In the genomic region with DNA sequence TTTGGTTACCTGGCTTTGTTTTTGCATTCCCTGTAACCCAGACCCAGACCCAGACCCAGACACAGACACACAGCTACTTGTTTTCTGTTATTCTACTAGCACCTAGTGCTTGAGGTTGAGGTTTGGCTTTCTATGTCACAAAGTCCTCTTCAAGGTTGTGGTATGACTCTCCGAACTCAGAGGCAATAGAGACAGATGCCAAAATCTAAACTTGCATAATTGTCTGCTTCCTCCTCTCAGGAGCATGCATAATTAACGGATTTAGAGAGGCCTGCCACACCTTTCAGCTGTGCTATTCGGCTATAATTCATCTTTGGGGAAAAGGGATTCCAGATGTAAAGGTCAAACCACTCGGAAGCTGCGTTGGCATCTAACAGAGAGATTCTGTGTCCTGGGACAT, we compare ENCODE assay signal across 17 cellular contexts.
DNase-seq lines count a peak whose midpoint lies in the region; ATAC-seq, FAIRE-seq and TF ChIP-seq lines count a peak whose summit lies in the region.
"Had no signal": no experiment of that assay in that cellular context is flagged by ENCODE, and none has a peak within 500 bp of the region (broad histone marks: within the 10 kb centered on the region; RNA-seq: fewer than 3 reads in every experiment).

No MANE protein-coding gene starts in this region.

- intact Hi-C loops in left lung (cut with DNase I), result no loop called here

- no peak overlapping the region for H3K9ac ChIP-seq in OCI-LY3 (ENCODE audit: low read length)
- H3K9ac ChIP-seq in keratinocyte (ENCODE audit: control insufficient read depth, extremely low read depth, insufficient read depth, low read length), result no peak overlapping the region
- H3K9ac ChIP-seq: BLaER1 had no signal

- H3K9me3 ChIP-seq in OCI-LY3 (ENCODE audit: insufficient read depth, low read length) (no peaks in the 10 kb centered on the region), keratinocyte (ENCODE audit: control insufficient read depth, low read depth, low read length) (no peaks in the 10 kb centered on the region), left lung (peaks cover 0 to 9% of the 10 kb centered on the region in 2 donors)
- H3K9me3 ChIP-seq: BLaER1, upper lobe of left lung had no signal

- peaks cover 14% of the 10 kb centered on the region for H3K4me1 ChIP-seq in OCI-LY3 (ENCODE audit: low read length)
- H3K4me1 ChIP-seq in keratinocyte (ENCODE audit: control insufficient read depth, extremely low read depth, insufficient read depth, low read length), result peaks cover 11% of the 10 kb centered on the region
- H3K4me1 ChIP-seq in left lung, result no peaks in the 10 kb centered on the region
- H3K4me1 ChIP-seq: upper lobe of left lung had no signal

- H3K4me3 ChIP-seq in OCI-LY3 (ENCODE audit: low read length) (no peak overlapping the region), keratinocyte (ENCODE audit: control insufficient read depth in 2 of 3, extremely low read depth in 1 of 3, insufficient read depth in 2 of 3, low read depth in 1 of 3, low read length in 3 of 3) (no peak overlapping the region), left lung (no peak overlapping the region)
- H3K4me3 ChIP-seq: BLaER1, upper lobe of left lung had no signal

- H3K9me1 ChIP-seq in keratinocyte (ENCODE audit: control insufficient read depth, extremely low read depth, insufficient read depth, low read length), result no peaks in the 10 kb centered on the region

- ATAC-seq in GM18868 (IDR thresholded peaks at IDR 0.05; ENCODE audit: unreplicated experiment), result peak; percentile 48
- ATAC-seq in HG03045 (IDR thresholded peaks at IDR 0.05; ENCODE audit: unreplicated experiment), result peak; percentile 56
- ATAC-seq in left lung, result no peak
- no peak for ATAC-seq in HG02840 (IDR thresholded peaks at IDR 0.05; ENCODE audit: low FRiP score, unreplicated experiment)
- ATAC-seq: stimulated activated naive CD8-positive, alpha-beta T cell treated with anti-CD3 and anti-CD28 coated beads, Interleukin-15, Interleukin-2, amounts not matched to agents 100 U/mL and 50 U/mL, for 24 hours had no signal

- FAIRE-seq in keratinocyte (lab: Jason Lieb, UNC), result no peak

- H3K27ac ChIP-seq in OCI-LY3 (ENCODE audit: low read length), result no peak overlapping the region
- no peak overlapping the region for H3K27ac ChIP-seq in keratinocyte (ENCODE audit: control insufficient read depth, insufficient read depth, low read length)
- no peak overlapping the region for H3K27ac ChIP-seq in left lung
- H3K27ac ChIP-seq: BLaER1, SK-N-MC, upper lobe of left lung had no signal

- H3K79me2 ChIP-seq in OCI-LY3 (ENCODE audit: low read length) (no peaks in the 10 kb centered on the region), keratinocyte (ENCODE audit: control insufficient read depth, insufficient read depth, low read length) (no peaks in the 10 kb centered on the region)

- no peak for DNase-seq in keratinocyte (ENCODE audit: low read depth, low spot score)
- DNase-seq in left lung, result no peak
- no peak for DNase-seq in activated CD4-positive, alpha-beta T cell treated with anti-CD3 and anti-CD28 coated beads, Interleukin-2, amount 50 U/mL, for 4 hours
- DNase-seq in DMS114 treated with DMSO at 0.1 percent for 48 hours (lab: John Stamatoyannopoulos, UW; ENCODE audit: unreplicated experiment), result no peak
- DNase-seq: activated CD4-positive, alpha-beta T cell treated with anti-CD3 and anti-CD28 coated beads, Interleukin-2, amount 50 U/mL, for 1 hour; effector CD8-positive, alpha-beta T cell; H7; islet precursor cell; mesendoderm; stimulated activated naive CD8-positive, alpha-beta T cell treated with anti-CD3 and anti-CD28 coated beads, Interleukin-15, Interleukin-2, amounts not matched to agents 100 U/mL and 50 U/mL, for 24 hours; upper lobe of left lung had no signal

- dilution Hi-C loops in keratinocyte (cut with MboI; ENCODE audit: extremely low pct_ligation_motif_present, low sequenced_read_pairs), result no loop called here

- H3K27me3 ChIP-seq in OCI-LY3 (ENCODE audit: low read depth, low read length) (no peaks in the 10 kb centered on the region), keratinocyte (ENCODE audit: control insufficient read depth, extremely low read depth, insufficient read depth, low read length) (peaks cover 6% of the 10 kb centered on the region), left lung (no peaks in the 10 kb centered on the region)
- H3K27me3 ChIP-seq: upper lobe of left lung had no signal

- H3K36me3 ChIP-seq in OCI-LY3 (replicated peaks; ENCODE audit: low read depth, low read length) (no peaks in the 10 kb centered on the region), keratinocyte (ENCODE audit: control insufficient read depth in 2 of 2, extremely low read depth in 1 of 2, insufficient read depth in 2 of 2, low read length in 2 of 2) (no peaks in the 10 kb centered on the region), left lung (no peaks in the 10 kb centered on the region)
- H3K36me3 ChIP-seq: BLaER1, upper lobe of left lung had no signal

- TF ChIP-seq CTCF in OCI-LY3 (IDR thresholded peaks at IDR 0.05; ENCODE audit: low read depth, low read length), result no peak
- TF ChIP-seq CTCF in keratinocyte (optimal IDR thresholded peaks at IDR 0.05 in 1 of 3, IDR thresholded peaks at IDR 0.05 in 1 of 3, conservative IDR thresholded peaks at IDR 0.05 in 1 of 3; ENCODE audit: extremely low read depth in 1 of 3, insufficient read depth in 2 of 3, low read length in 3 of 3), result no peak
- TF ChIP-seq CTCF in left lung (IDR thresholded peaks at IDR 0.05), result no peak

- H4K20me1 ChIP-seq in OCI-LY3 (ENCODE audit: insufficient read depth, low read length), result no peaks in the 10 kb centered on the region
- no peaks in the 10 kb centered on the region for H4K20me1 ChIP-seq in keratinocyte (ENCODE audit: control insufficient read depth, extremely low read depth, insufficient read depth, low read length)
- H4K20me1 ChIP-seq: BLaER1 had no signal

- H2AFZ ChIP-seq in OCI-LY3 (ENCODE audit: low read depth, low read length), result no peak overlapping the region
- H2AFZ ChIP-seq in keratinocyte (ENCODE audit: control insufficient read depth, low read length), result no peak overlapping the region

- H3K4me2 ChIP-seq in OCI-LY3 (ENCODE audit: low read length) (peak overlapping the region; percentile 36), keratinocyte (ENCODE audit: control insufficient read depth, extremely low read depth, insufficient read depth, low read depth, low read length) (peak overlapping the region; percentile 7)

Comparison
In these comparisons a context has a peak if more than half of its experiments do, and no peak if none do; other contexts are left out.
1. ATAC-seq: peak in GM18868 (single experiment) and HG03045 (single experiment); none in left lung (single experiment) and HG02840 (single experiment).